9 cellular contexts compared by ENCODE assay signal in the genomic region with DNA sequence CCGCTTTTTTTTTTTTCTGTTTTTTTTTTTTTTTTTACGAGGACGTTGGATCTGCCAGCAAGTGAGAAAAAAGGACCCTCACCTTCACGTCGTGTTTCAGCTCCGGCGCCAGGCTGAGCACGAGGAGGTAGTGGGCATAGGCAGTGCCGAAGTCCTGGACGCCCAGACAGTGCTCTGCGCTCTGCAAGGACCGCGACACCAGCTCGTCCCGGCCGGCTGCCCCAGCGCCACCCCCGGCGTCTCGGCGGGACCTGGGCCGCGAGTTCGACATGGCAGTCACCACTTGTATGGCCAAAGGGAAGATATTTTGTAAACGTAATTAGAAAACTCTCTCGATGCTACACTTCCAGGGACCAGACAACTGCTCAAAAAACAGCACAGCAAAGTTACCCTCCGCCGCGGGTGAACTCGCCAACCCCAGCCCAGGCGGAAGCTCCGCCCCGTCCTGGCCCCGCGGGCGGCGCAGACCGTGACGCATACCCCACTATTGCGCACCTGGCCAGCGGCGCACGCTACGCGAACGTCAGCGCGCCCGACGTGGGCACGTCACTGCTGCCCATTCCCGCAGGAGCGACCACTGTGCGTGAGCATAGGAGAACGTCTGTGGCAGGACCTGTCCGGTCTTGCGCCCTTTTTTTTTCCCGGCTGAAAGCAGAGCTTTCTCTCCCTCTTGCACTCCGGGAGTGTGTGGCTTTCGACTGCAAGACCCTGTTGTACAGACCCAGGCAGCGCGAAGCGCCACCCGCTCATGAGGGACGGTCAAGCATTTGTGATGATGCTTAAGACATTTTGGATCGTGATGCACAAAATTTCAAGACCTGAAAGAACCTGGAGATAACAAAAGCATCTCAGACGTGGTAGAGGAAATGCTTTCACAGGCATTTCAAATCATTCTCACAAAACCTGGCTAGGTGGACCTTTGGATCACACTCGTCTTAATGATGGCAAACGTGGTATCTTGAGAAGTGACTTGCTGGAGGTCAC. TPM values are rescaled to one million over a fixed set of nuclear protein-coding genes. Genes with fewer than 3 reads are reported as not detected.
DNase-seq lines count a peak whose midpoint lies in the region; ATAC-seq, FAIRE-seq and TF ChIP-seq lines count a peak whose summit lies in the region.
"Had no signal": no experiment of that assay in that cellular context is flagged by ENCODE, and none has a peak within 500 bp of the region (broad histone marks: within the 10 kb centered on the region; RNA-seq: fewer than 3 reads in every experiment).

Gene PRMT9 (minus strand): TSS at position 447 of the 984 bp plus-strand sequence. CDS start 176 bp downstream, at position 271.

- H3K36me3 ChIP-seq in kidney (ENCODE audit: control insufficient read depth in 1 of 2, insufficient read depth in 2 of 2, low read length in 2 of 2): peaks cover 0 to 2% of the 10 kb centered on the region in 2 donors

- TF ChIP-seq CTCF in AG10803 (conservative IDR thresholded peaks at IDR 0.05; ENCODE audit: low read length) (no peak), kidney (IDR thresholded peaks at IDR 0.05; ENCODE audit: borderline replicate concordance, extremely low read depth, insufficient read depth) (no peak)

- H3K27ac ChIP-seq in kidney (ENCODE audit: low read depth in 2 of 2, low read length in 2 of 2): peak within 1 kb of the TSS; percentile 66 to 95

- H3K4me3 ChIP-seq in AG10803 (ENCODE audit: low read length): peak within 1 kb of the TSS; percentile 90
- peak within 1 kb of the TSS; percentile 73 to 94 for H3K4me3 ChIP-seq in kidney (ENCODE audit: low read length in 2 of 2)

- ATAC-seq in GM18909 (IDR thresholded peaks at IDR 0.05; ENCODE audit: poor library complexity, unreplicated experiment): peak; percentile 100
- peak; percentile 99 for ATAC-seq in HG03159 (IDR thresholded peaks at IDR 0.05; ENCODE audit: unreplicated experiment)

- no peaks in the 10 kb centered on the region for H3K9me3 ChIP-seq in kidney (ENCODE audit: control insufficient read depth in 1 of 2, low read length in 2 of 2)

- DNase-seq in AG10803 (ENCODE audit: low read depth): peak; percentile 85
- peak; percentile 86 for DNase-seq in NCI-H226
- peak; percentile 89 for DNase-seq in activated CD4-positive, CD25-positive, alpha-beta regulatory T cell treated with anti-CD3 and anti-CD28 coated beads, Interleukin-2, amount 50 U/mL, for 72 hours
- DNase-seq in cerebellum (ENCODE audit: low spot score): peak; percentile 93
- peak; percentile 96 for DNase-seq in kidney
- peak; percentile 74 to 82 for DNase-seq in stimulated activated CD4-positive, alpha-beta T cell treated with anti-CD3 and anti-CD28 coated beads, Interleukin-15, amount 100 ng/mL, for 1 hour (ENCODE audit: low read depth in 1 of 2, low spot score in 1 of 2)

- FAIRE-seq in kidney (lab: Jason Lieb, UNC): no peak
- FAIRE-seq: colon had no signal

- peaks cover 0 to 9% of the 10 kb centered on the region in 2 donors for H3K4me1 ChIP-seq in kidney (ENCODE audit: control insufficient read depth in 1 of 2, insufficient read depth in 1 of 2, low read depth in 1 of 2, low read length in 2 of 2)

- intact Hi-C loops in kidney (cut with DNase I): no loop called here

- peak within 1 kb of the TSS; percentile 74 to 93 for H3K9ac ChIP-seq in kidney (ENCODE audit: low read length in 2 of 2)

RNA-seq across cellular contexts. Expression of gene PRMT9, which starts in this region (rescaled TPM):
- total RNA-seq in cerebellum (15.2 TPM), kidney (11.7 TPM)
- 7.6 TPM for polyA plus RNA-seq in kidney (ENCODE audit: insufficient read depth, low read depth, low replicate concordance)

Comparison
In these comparisons a context has a peak if more than half of its experiments do, and no peak if none do; other contexts are left out.
1. Peak in every context shown above with its lines: DNase-seq, ATAC-seq, H3K4me3 ChIP-seq and H3K27ac ChIP-seq.